Comparison of ENCODE assay signal across 14 cellular contexts in the genomic region with DNA sequence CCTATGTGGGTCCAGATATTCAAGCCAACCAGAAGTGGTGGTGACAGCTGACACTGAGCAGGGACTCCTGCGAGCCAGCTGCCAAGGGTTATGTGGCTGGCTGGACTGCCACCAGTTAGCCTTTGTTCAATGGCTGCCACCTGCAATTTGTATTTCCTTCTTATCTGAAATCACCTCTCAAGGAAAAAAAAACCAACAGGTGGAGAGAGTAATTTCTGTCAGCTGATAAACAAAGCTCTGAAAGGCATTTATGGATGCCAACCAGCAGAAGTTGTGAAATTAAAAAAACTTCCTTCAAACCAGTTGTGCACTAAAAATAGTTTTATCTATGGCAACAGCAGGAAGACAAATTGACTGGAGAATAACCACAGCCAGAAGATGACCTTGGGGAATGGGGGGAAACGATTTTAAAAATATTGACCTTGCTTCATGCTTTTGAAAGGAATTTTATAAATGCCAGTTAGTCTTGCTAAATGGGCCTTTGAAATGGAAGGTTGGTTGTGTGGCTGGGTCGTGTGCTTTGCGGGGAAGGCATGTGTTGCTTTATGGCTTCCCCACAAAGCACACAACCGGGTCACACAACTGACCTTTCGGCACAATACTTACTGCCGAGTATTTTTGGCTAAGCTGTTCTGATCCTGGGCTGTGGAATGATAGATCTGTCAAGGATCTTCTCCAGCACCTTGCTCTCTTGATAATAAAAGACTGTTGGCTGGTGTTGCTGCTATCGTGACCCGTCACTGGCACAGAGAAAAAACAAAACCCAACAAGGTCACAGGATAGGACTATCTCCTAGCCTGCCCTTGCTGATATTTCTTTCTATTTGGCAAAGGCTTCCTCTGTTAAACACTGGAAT. TPM values are rescaled to one million over a fixed set of nuclear protein-coding genes. Genes with fewer than 3 reads are reported as not detected.
DNase-seq lines count a peak whose midpoint lies in the region; ATAC-seq and TF ChIP-seq lines count a peak whose summit lies in the region.
"Had no signal": no experiment of that assay in that cellular context is flagged by ENCODE, and none has a peak within 500 bp of the region (broad histone marks: within the 10 kb centered on the region; RNA-seq: fewer than 3 reads in every experiment).

No MANE protein-coding gene starts in this region.

- ATAC-seq in left ventricle myocardium superior (peak; percentile 67), aorta (ENCODE audit: low FRiP score) (no peak)

- WGBS in spleen, 5 donors: 56 to 68% (median 66%) methylated on average over 9 of the region's 9 CpGs
- WGBS in aorta, 2 donors: 71 to 81% methylated on average over 9 of the region's 9 CpGs

- H3K4me3 ChIP-seq in spleen (no peak overlapping the region), aorta (ENCODE audit: low read length in 2 of 2) (no peak overlapping the region)
- H3K4me3 ChIP-seq: skin epidermis, tibial artery had no signal

- no peaks in the 10 kb centered on the region for H3K9me3 ChIP-seq in spleen
- H3K9me3 ChIP-seq in aorta (ENCODE audit: control insufficient read depth, low read length): no peaks in the 10 kb centered on the region
- H3K9me3 ChIP-seq: tibial artery had no signal

- H3K36me3 ChIP-seq in spleen (no peaks in the 10 kb centered on the region), aorta (ENCODE audit: control insufficient read depth in 1 of 2, insufficient read depth in 2 of 2, low read length in 1 of 2) (no peaks in the 10 kb centered on the region)
- H3K36me3 ChIP-seq: tibial artery had no signal

- TF ChIP-seq POLR2A in spleen (IDR thresholded peaks at IDR 0.05): no peak

- DNase-seq in DMS153 (lab: John Stamatoyannopoulos, UW): peak; percentile 40
- DNase-seq in DMS153 treated with DMSO at 0.1 percent for 48 hours (lab: John Stamatoyannopoulos, UW; ENCODE audit: unreplicated experiment): no peak
- peak; percentile 93 for DNase-seq in SK-N-DZ (ENCODE audit: low spot score)
- DNase-seq in left ventricle myocardium superior: peak; percentile 84
- no peak for DNase-seq in spleen
- no peak for DNase-seq in activated effector memory CD4-positive, alpha-beta T cell treated with anti-CD3 and anti-CD28 coated beads, Interleukin-2, amount 50 U/mL, for 16 hours
- no peak for DNase-seq in occipital lobe (lab: John Stamatoyannopoulos, UW)
- no peak for DNase-seq in aorta
- DNase-seq: activated naive CD8-positive, alpha-beta T cell treated with anti-CD3 and anti-CD28 coated beads for 36 hours; MM.1S; nephron progenitor cell; tibial artery had no signal

- H3K27ac ChIP-seq in spleen (peak overlapping the region; percentile 39 to 85 (median 75)), aorta (ENCODE audit: low read depth in 1 of 2, low read length in 2 of 2) (no peak overlapping the region)
- H3K27ac ChIP-seq: 22Rv1, tibial artery had no signal

- H3K27me3 ChIP-seq in spleen (replicated peaks in 1 of 7) (peaks cover 0 to 24% (median 3%) of the 10 kb centered on the region in 7 donors), aorta (ENCODE audit: control insufficient read depth in 1 of 2, insufficient read depth in 2 of 2, low read length in 1 of 2) (no peaks in the 10 kb centered on the region)

- no peak for TF ChIP-seq CTCF in spleen (IDR thresholded peaks at IDR 0.05 in 8 of 11, conservative IDR thresholded peaks at IDR 0.05 in 3 of 11)

- H3K4me1 ChIP-seq in spleen (peaks cover 3 to 58% (median 22%) of the 10 kb centered on the region in 6 donors), aorta (ENCODE audit: control insufficient read depth in 1 of 2, insufficient read depth in 2 of 2, low read length in 2 of 2) (no peaks in the 10 kb centered on the region)

- intact Hi-C loops in left ventricle myocardium superior (cut with micrococcal nuclease) (no loop called here), spleen (cut with DNase I; ENCODE audit: low total_unique reads) (no loop called here), aorta (cut with DNase I) (no loop called here)

RNA-seq across cellular contexts. Expression of a gene that starts 3.5 kb away (rescaled TPM):
- polyA plus RNA-seq in SK-N-DZ (2014; cell fraction: cytosol; rRNA removed): 17.5 and 18.2 TPM in 2 replicates
- 9.1 and 9.2 TPM in 2 replicates for polyA plus RNA-seq in SK-N-DZ (2014; cell fraction: nucleus; rRNA removed)
- total RNA-seq in left ventricle myocardium superior (930 TPM), spleen (10 to 100 TPM in 6 of 7 donors, 1 to 10 TPM in 1; 9.1 to 26.2 (median 15.0) TPM), occipital lobe (1.1 TPM), aorta (1 to 10 TPM in 1 of 2 donors, under 1 TPM in 1; 0.84 to 4.2 TPM)
- polyA plus RNA-seq in spleen (10 to 100 TPM in 1 of 3 donors, 1 to 10 TPM in 2; 4.1 to 15.9 (median 4.1) TPM), aorta (1 to 10 TPM in 1 of 2 donors, under 1 TPM in 1; 0.38 to 7.5 TPM)
- total RNA-seq: activated naive CD8-positive, alpha-beta T cell treated with anti-CD3 and anti-CD28 coated beads for 36 hours had no signal

Comparison
In these comparisons a context has a peak if more than half of its experiments do, and no peak if none do; other contexts are left out.
1. DNase-seq: peak in DMS153 (single experiment), SK-N-DZ (single experiment) and left ventricle myocardium superior (single experiment); none in DMS153 treated with DMSO at 0.1 percent for 48 hours (single experiment), spleen (single experiment), activated effector memory CD4-positive, alpha-beta T cell treated with anti-CD3 and anti-CD28 coated beads, Interleukin-2, amount 50 U/mL, for 16 hours (single experiment), occipital lobe (single experiment) and aorta (0 of 2).
2. H3K27ac ChIP-seq: peak in spleen (8 of 8); none in aorta (0 of 2).
3. RNA of a gene that starts 3.5 kb away (total RNA-seq): 930 TPM in left ventricle myocardium superior (single experiment); 9.1 to 26.2 TPM in spleen, 0.84 to 4.2 TPM in aorta and 1.1 TPM in occipital lobe (single experiment); every median in the first group is over 10 times any median in the second.